13 cellular contexts compared by ENCODE assay signal in the genomic region with DNA sequence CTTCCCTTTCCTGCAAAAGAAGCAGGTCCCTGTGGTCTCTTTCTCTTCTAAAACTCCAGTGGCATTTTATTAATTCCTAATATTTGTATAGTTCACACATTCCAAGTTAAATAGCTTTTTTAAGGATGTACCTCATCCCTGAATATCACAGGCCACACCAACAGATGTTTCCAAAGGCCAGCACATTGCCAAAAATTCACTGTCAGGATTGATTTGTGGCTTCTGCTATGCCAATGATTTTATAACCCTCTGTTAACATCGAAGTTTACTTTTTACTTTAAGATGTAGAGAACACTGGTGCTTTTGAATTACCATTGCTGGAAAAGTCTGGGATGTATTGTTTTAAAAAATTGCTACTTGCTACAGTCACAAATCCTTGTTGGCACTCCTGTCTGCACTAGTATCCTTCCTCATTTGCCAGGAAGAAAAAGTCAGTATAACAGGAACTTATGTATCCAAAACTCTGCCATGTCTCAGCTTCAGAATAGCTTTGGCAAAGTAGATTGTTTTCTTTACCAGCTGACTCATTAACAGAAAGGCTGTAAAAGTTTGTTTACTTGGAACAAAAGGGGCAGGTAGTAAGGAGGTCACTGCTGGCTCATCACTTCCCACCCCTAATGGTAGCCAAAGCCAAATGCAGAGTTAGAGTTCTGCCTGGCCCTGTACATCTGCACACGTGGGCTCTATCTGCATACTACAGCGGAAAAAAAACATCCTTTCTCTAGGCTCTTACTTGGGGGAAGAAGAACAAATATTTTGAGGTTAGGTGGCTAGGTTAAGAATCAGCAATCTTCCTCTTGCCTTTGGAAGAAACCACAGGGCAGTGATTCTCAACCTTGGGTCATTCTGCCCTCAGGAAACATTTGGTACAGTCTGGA.
DNase-seq lines count a peak whose midpoint lies in the region; ATAC-seq and TF ChIP-seq lines count a peak whose summit lies in the region.
"Had no signal": no experiment of that assay in that cellular context is flagged by ENCODE, and none has a peak within 500 bp of the region (broad histone marks: within the 10 kb centered on the region; RNA-seq: fewer than 3 reads in every experiment).

No MANE protein-coding gene starts in this region.

- H3K27me3 ChIP-seq in brain microvascular endothelial cell (replicated peaks), result no peaks in the 10 kb centered on the region

- no peak for TF ChIP-seq CTCF in brain microvascular endothelial cell (IDR thresholded peaks at IDR 0.05; ENCODE audit: low read depth, low read length, missing control alignments)

- no peak overlapping the region for H3K4me3 Mint-ChIP-seq in stimulated activated effector memory CD8-positive, alpha-beta T cell treated with anti-CD3 and anti-CD28 coated beads, Interleukin-12 subunit alpha, Interleukin-12 subunit beta, amount 100 ng/mL, for 72 hours
- H3K4me3 Mint-ChIP-seq: natural killer cell; stimulated activated naive CD8-positive, alpha-beta T cell treated with anti-CD3 and anti-CD28 coated beads, Interleukin-15, amount 100 ng/mL, for 72 hours had no signal

- peak overlapping the region; percentile 15 for H3K27ac Mint-ChIP-seq in stimulated activated effector memory CD8-positive, alpha-beta T cell treated with anti-CD3 and anti-CD28 coated beads, Interleukin-12 subunit alpha, Interleukin-12 subunit beta, amount 100 ng/mL, for 72 hours
- H3K27ac Mint-ChIP-seq: natural killer cell; stimulated activated naive CD8-positive, alpha-beta T cell treated with anti-CD3 and anti-CD28 coated beads, Interleukin-15, amount 100 ng/mL, for 72 hours had no signal

- no peaks in the 10 kb centered on the region for H3K4me1 Mint-ChIP-seq in stimulated activated effector memory CD8-positive, alpha-beta T cell treated with anti-CD3 and anti-CD28 coated beads, Interleukin-12 subunit alpha, Interleukin-12 subunit beta, amount 100 ng/mL, for 72 hours
- H3K4me1 Mint-ChIP-seq: stimulated activated naive CD8-positive, alpha-beta T cell treated with anti-CD3 and anti-CD28 coated beads, Interleukin-15, amount 100 ng/mL, for 72 hours had no signal

- H3K36me3 Mint-ChIP-seq in stimulated activated effector memory CD8-positive, alpha-beta T cell treated with anti-CD3 and anti-CD28 coated beads, Interleukin-12 subunit alpha, Interleukin-12 subunit beta, amount 100 ng/mL, for 72 hours, result peaks cover 14% of the 10 kb centered on the region

- ATAC-seq in stimulated activated effector memory CD8-positive, alpha-beta T cell treated with anti-CD3 and anti-CD28 coated beads, Interleukin-12 subunit alpha, Interleukin-12 subunit beta, amount 100 ng/mL, for 72 hours, result no peak
- ATAC-seq: natural killer cell; stimulated activated naive CD8-positive, alpha-beta T cell treated with anti-CD3 and anti-CD28 coated beads, Interleukin-15, amount 100 ng/mL, for 72 hours had no signal

- H3K4me3 ChIP-seq in brain microvascular endothelial cell (ENCODE audit: low read depth, low read length), result no peak overlapping the region

- DNase-seq in HS-5 (ENCODE audit: low read depth) (peak; percentile 34), brain microvascular endothelial cell (peak; percentile 43), kidney glomerular epithelial cell (lab: John Stamatoyannopoulos, UW) (peak; percentile 70), CD1c-positive myeloid dendritic cell (ENCODE audit: extremely low spot score) (no peak), retina (no peak), NAMALWA (ENCODE audit: low spot score) (no peak), 8988T (no peak)
- no peak for DNase-seq in stimulated activated effector memory CD8-positive, alpha-beta T cell treated with anti-CD3 and anti-CD28 coated beads, Interleukin-12 subunit alpha, Interleukin-12 subunit beta, amount 100 ng/mL, for 72 hours (ENCODE audit: low spot score in 2 of 2)
- DNase-seq: amniotic stem cell; natural killer cell; NCI-H2107; stimulated activated naive CD8-positive, alpha-beta T cell treated with anti-CD3 and anti-CD28 coated beads, Interleukin-15, amount 100 ng/mL, for 72 hours; WERI-Rb-1 had no signal

- H3K9me3 Mint-ChIP-seq in stimulated activated effector memory CD8-positive, alpha-beta T cell treated with anti-CD3 and anti-CD28 coated beads, Interleukin-12 subunit alpha, Interleukin-12 subunit beta, amount 100 ng/mL, for 72 hours, result no peaks in the 10 kb centered on the region
- H3K9me3 Mint-ChIP-seq: natural killer cell; stimulated activated naive CD8-positive, alpha-beta T cell treated with anti-CD3 and anti-CD28 coated beads, Interleukin-15, amount 100 ng/mL, for 72 hours had no signal

- in situ Hi-C loops in brain microvascular endothelial cell (cut with HindIII; ENCODE audit: low pct_ligation_motif_present, low sequenced_read_pairs), result no loop called here

- peak overlapping the region; percentile 52 for H3K27ac ChIP-seq in brain microvascular endothelial cell
- H3K27ac ChIP-seq: WERI-Rb-1 had no signal

- H3K36me3 ChIP-seq in brain microvascular endothelial cell (replicated peaks), result no peaks in the 10 kb centered on the region

Comparison
In these comparisons a context has a peak if more than half of its experiments do, and no peak if none do; other contexts are left out.
1. DNase-seq: peak in HS-5 (single experiment), brain microvascular endothelial cell (single experiment) and kidney glomerular epithelial cell (single experiment); none in stimulated activated effector memory CD8-positive, alpha-beta T cell treated with anti-CD3 and anti-CD28 coated beads, Interleukin-12 subunit alpha, Interleukin-12 subunit beta, amount 100 ng/mL, for 72 hours (0 of 2), CD1c-positive myeloid dendritic cell (single experiment), retina (single experiment), NAMALWA (single experiment) and 8988T (single experiment).